Comparison of ENCODE assay signal across 17 cellular contexts in the genomic region with DNA sequence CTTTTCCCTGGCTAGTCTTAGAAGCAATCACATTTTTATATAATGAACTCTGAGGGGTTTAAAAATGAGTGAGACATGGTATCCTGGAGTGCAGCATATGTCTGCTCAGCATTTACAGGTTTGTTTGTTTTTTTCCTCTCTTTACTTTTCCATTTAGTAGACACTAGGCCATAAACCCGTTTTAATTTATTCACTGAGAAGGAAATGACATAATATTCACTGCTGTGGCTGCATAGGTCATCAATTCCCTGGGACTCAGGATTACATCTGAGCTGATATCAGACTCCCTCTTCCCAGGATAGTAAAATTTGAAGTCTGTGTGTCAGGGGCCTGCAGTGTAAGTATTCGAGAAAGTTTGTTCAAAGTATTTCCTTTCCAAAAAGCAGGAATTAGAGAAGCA.
DNase-seq lines count a peak whose midpoint lies in the region; ATAC-seq, FAIRE-seq and TF ChIP-seq lines count a peak whose summit lies in the region.
"Had no signal": no experiment of that assay in that cellular context is flagged by ENCODE, and none has a peak within 500 bp of the region (broad histone marks: within the 10 kb centered on the region; RNA-seq: fewer than 3 reads in every experiment).

No MANE protein-coding gene starts in this region.

- H3K27ac Mint-ChIP-seq in astrocyte (ENCODE audit: unreplicated experiment) (peak overlapping the region; percentile 20), WTC11 (no peak overlapping the region; the same call in 1 of the 2 replicates)
- H3K27ac Mint-ChIP-seq in naive thymus-derived CD8-positive, alpha-beta T cell, result no peak overlapping the region
- H3K27ac Mint-ChIP-seq: CD4-positive, CD25-positive, alpha-beta regulatory T cell; HFFc6 had no signal

- DNase-seq in A549 (ENCODE audit: low read depth in 1 of 2, low spot score in 1 of 2), result no peak
- peak; percentile 30 for DNase-seq in HEK293T (ENCODE audit: extremely low spot score)
- DNase-seq in astrocyte (ENCODE audit: low read depth), result no peak
- DNase-seq in lung microvascular endothelial cell (ENCODE audit: low read depth in 2 of 2), result peak; percentile 6 to 36
- no peak for DNase-seq in WTC11 (ENCODE audit: low spot score)
- DNase-seq in NAMALWA (ENCODE audit: low spot score), result no peak
- DNase-seq in naive thymus-derived CD8-positive, alpha-beta T cell, result no peak
- no peak for DNase-seq in foreskin melanocyte
- DNase-seq: ACHN; Calu3; CD4-positive, CD25-positive, alpha-beta regulatory T cell; GOT3; HFFc6; NCI-H1417 treated with DMSO at 0.1 percent for 48 hours; NCI-H345; NCI-H774; SIG-M5 had no signal

- H3K9me3 ChIP-seq in A549 (no peaks in the 10 kb centered on the region), astrocyte (ENCODE audit: insufficient read depth, low read depth, low read length) (no peaks in the 10 kb centered on the region)

- no peak overlapping the region for H3K27ac ChIP-seq in A549
- no peak overlapping the region for H3K27ac ChIP-seq in astrocyte (ENCODE audit: low read depth, low read length)

- H3K27me3 ChIP-seq in astrocyte (ENCODE audit: insufficient read depth, low read length), result no peaks in the 10 kb centered on the region

- CTCF ChIA-PET in A549 (lab: Yijun Ruan, JAX), result no interaction called here
- CTCF ChIA-PET in HEK293T (lab: Yijun Ruan, JAX), result no interaction called here
- CTCF ChIA-PET in WTC11 (lab: Charles Lee), result interaction anchor here (1.3 kb wide), 1 partner anchor 17 kb away, joined by 4 read pairs; no protein-coding TSS in a partner anchor

- TF ChIP-seq POLR2A in A549 (IDR thresholded peaks at IDR 0.05; ENCODE audit: low read length), result no peak

- no peaks in the 10 kb centered on the region for H3K36me3 ChIP-seq in astrocyte (ENCODE audit: insufficient read depth, low read length)

- no peak overlapping the region for H3K4me3 Mint-ChIP-seq in astrocyte (ENCODE audit: unreplicated experiment)
- H3K4me3 Mint-ChIP-seq in WTC11, result no peak overlapping the region
- no peak overlapping the region for H3K4me3 Mint-ChIP-seq in naive thymus-derived CD8-positive, alpha-beta T cell
- H3K4me3 Mint-ChIP-seq: CD4-positive, CD25-positive, alpha-beta regulatory T cell; HFFc6 had no signal

- H3K79me2 ChIP-seq in astrocyte (ENCODE audit: insufficient read depth, low read length), result no peaks in the 10 kb centered on the region

- no peak overlapping the region for H3K9ac ChIP-seq in astrocyte (ENCODE audit: low read length)

- no peaks in the 10 kb centered on the region for H3K36me3 Mint-ChIP-seq in astrocyte (ENCODE audit: low read depth, unreplicated experiment)
- H3K36me3 Mint-ChIP-seq in WTC11, result no peaks in the 10 kb centered on the region
- peaks cover 13 to 19% (median 13%) of the 10 kb centered on the region in 3 donors for H3K36me3 Mint-ChIP-seq in naive thymus-derived CD8-positive, alpha-beta T cell

- POLR2A ChIA-PET in A549 (lab: Yijun Ruan, JAX), result no interaction called here
- POLR2A ChIA-PET in HEK293T (lab: Yijun Ruan, JAX), result no interaction called here
- POLR2A ChIA-PET in WTC11 (lab: Charles Lee), result no interaction called here
- POLR2A ChIA-PET in naive thymus-derived CD8-positive, alpha-beta T cell (lab: Charles Lee), result no interaction called here

- no peak for TF ChIP-seq CTCF in A549 (IDR thresholded peaks at IDR 0.05)
- TF ChIP-seq CTCF in astrocyte (IDR thresholded peaks at IDR 0.05; ENCODE audit: insufficient read depth, low read depth, low read length), result no peak
- no peak for TF ChIP-seq CTCF in WTC11 (IDR thresholded peaks at IDR 0.05)

- no peak overlapping the region for H3K4me3 ChIP-seq in A549
- H3K4me3 ChIP-seq in astrocyte (ENCODE audit: insufficient read depth, low read depth, low read length), result no peak overlapping the region

- H3K9me3 Mint-ChIP-seq in astrocyte (ENCODE audit: unreplicated experiment), result no peaks in the 10 kb centered on the region
- no peaks in the 10 kb centered on the region for H3K9me3 Mint-ChIP-seq in WTC11
- peaks cover 0 to 5% (median 0%) of the 10 kb centered on the region in 9 donors for H3K9me3 Mint-ChIP-seq in naive thymus-derived CD8-positive, alpha-beta T cell
- H3K9me3 Mint-ChIP-seq: CD4-positive, CD25-positive, alpha-beta regulatory T cell; HFFc6 had no signal

- no peaks in the 10 kb centered on the region for H4K20me1 ChIP-seq in astrocyte (ENCODE audit: insufficient read depth, low read length)

- ATAC-seq in A549, result no peak
- ATAC-seq in WTC11, result no peak
- no peak for ATAC-seq in naive thymus-derived CD8-positive, alpha-beta T cell

- 52% methylated on average over 2 of the region's 2 CpGs for WGBS in A549 (ENCODE audit: missing lambda C conversion rate)

- H3K27me3 Mint-ChIP-seq in astrocyte (ENCODE audit: low read depth, unreplicated experiment) (no peaks in the 10 kb centered on the region), WTC11 (ENCODE audit: low read depth) (no peaks in the 10 kb centered on the region)
- H3K27me3 Mint-ChIP-seq in naive thymus-derived CD8-positive, alpha-beta T cell, result no peaks in the 10 kb centered on the region
- H3K27me3 Mint-ChIP-seq: CD4-positive, CD25-positive, alpha-beta regulatory T cell had no signal

- no peak for TF ChIP-seq EP300 in A549 (IDR thresholded peaks at IDR 0.05)

- H3K4me1 Mint-ChIP-seq in astrocyte (ENCODE audit: low read depth, unreplicated experiment) (peaks cover 24% of the 10 kb centered on the region), WTC11 (peaks cover 3% of the 10 kb centered on the region; the same call in 1 of the 2 replicates)
- no peaks in the 10 kb centered on the region for H3K4me1 Mint-ChIP-seq in naive thymus-derived CD8-positive, alpha-beta T cell

- H3K4me2 ChIP-seq in A549, result no peak overlapping the region
- no peak overlapping the region for H3K4me2 ChIP-seq in astrocyte (ENCODE audit: low read length)

- FAIRE-seq in A549 (lab: Jason Lieb, UNC) (no peak), astrocyte (lab: Jason Lieb, UNC) (no peak)

- no peak overlapping the region for H2AFZ ChIP-seq in astrocyte (ENCODE audit: low read depth, low read length)

- no peaks in the 10 kb centered on the region for H3K4me1 ChIP-seq in A549
- H3K4me1 ChIP-seq in astrocyte (ENCODE audit: insufficient read depth, low read length), result no peaks in the 10 kb centered on the region

- no peak for TF ChIP-seq RAD21 in A549 (conservative IDR thresholded peaks at IDR 0.05 in 1 of 2, IDR thresholded peaks at IDR 0.05 in 1 of 2)

TF ChIP-seq in A549, 52 proteins besides CTCF, POLR2A, EP300 and RAD21:
- peak; percentile 6 for TF ChIP-seq MAFK (IDR thresholded peaks at IDR 0.05; ENCODE audit: partially characterized antibody)
- no peak for TF ChIP-seq KDM1A (IDR thresholded peaks at IDR 0.05; ENCODE audit: low read depth)
- TF ChIP-seq RNF2 (IDR thresholded peaks at IDR 0.05; ENCODE audit: borderline replicate concordance, low read depth), result no peak

TF ChIP-seq in HEK293T, 16 proteins besides CTCF, POLR2A, EP300 and RAD21:
- TF ChIP-seq L3MBTL2 (conservative IDR thresholded peaks at IDR 0.05), result no peak
- TF ChIP-seq, protein P1, sequence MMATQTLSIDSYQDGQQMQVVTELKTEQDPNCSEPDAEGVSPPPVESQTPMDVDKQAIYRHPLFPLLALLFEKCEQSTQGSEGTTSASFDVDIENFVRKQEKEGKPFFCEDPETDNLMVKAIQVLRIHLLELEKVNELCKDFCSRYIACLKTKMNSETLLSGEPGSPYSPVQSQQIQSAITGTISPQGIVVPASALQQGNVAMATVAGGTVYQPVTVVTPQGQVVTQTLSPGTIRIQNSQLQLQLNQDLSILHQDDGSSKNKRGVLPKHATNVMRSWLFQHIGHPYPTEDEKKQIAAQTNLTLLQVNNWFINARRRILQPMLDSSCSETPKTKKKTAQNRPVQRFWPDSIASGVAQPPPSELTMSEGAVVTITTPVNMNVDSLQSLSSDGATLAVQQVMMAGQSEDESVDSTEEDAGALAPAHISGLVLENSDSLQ (IDR thresholded peaks at IDR 0.05), result peak; percentile 40; the same call in 1 of the 2 replicates
TF ChIP-seq in HEK293T: peak in this region for 1.

TF ChIP-seq in WTC11, 78 proteins besides CTCF, POLR2A, EP300 and RAD21 (continues in another document):
- no peak for TF ChIP-seq MXD4 (CRISPR knock-in tag; IDR thresholded peaks at IDR 0.05; ENCODE audit: borderline replicate concordance)
- no peak for TF ChIP-seq KAT7 (CRISPR knock-in tag; IDR thresholded peaks at IDR 0.05; ENCODE audit: borderline replicate concordance)
- TF ChIP-seq, protein P2, sequence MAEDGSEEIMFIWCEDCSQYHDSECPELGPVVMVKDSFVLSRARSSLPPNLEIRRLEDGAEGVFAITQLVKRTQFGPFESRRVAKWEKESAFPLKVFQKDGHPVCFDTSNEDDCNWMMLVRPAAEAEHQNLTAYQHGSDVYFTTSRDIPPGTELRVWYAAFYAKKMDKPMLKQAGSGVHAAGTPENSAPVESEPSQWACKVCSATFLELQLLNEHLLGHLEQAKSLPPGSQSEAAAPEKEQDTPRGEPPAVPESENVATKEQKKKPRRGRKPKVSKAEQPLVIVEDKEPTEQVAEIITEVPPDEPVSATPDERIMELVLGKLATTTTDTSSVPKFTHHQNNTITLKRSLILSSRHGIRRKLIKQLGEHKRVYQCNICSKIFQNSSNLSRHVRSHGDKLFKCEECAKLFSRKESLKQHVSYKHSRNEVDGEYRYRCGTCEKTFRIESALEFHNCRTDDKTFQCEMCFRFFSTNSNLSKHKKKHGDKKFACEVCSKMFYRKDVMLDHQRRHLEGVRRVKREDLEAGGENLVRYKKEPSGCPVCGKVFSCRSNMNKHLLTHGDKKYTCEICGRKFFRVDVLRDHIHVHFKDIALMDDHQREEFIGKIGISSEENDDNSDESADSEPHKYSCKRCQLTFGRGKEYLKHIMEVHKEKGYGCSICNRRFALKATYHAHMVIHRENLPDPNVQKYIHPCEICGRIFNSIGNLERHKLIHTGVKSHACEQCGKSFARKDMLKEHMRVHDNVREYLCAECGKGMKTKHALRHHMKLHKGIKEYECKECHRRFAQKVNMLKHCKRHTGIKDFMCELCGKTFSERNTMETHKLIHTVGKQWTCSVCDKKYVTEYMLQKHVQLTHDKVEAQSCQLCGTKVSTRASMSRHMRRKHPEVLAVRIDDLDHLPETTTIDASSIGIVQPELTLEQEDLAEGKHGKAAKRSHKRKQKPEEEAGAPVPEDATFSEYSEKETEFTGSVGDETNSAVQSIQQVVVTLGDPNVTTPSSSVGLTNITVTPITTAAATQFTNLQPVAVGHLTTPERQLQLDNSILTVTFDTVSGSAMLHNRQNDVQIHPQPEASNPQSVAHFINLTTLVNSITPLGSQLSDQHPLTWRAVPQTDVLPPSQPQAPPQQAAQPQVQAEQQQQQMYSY (CRISPR knock-in tag; IDR thresholded peaks at IDR 0.05), result no peak
- TF ChIP-seq, protein P3, sequence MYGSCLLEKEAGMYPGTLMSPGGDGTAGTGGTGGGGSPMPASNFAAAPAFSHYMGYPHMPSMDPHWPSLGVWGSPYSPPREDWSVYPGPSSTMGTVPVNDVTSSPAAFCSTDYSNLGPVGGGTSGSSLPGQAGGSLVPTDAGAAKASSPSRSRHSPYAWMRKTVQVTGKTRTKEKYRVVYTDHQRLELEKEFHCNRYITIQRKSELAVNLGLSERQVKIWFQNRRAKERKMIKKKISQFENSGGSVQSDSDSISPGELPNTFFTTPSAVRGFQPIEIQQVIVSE (CRISPR knock-in tag; IDR thresholded peaks at IDR 0.05; ENCODE audit: borderline replicate concordance), result no peak
- TF ChIP-seq ZNF396 (CRISPR knock-in tag; IDR thresholded peaks at IDR 0.05; ENCODE audit: borderline replicate concordance), result no peak
- no peak for TF ChIP-seq TEAD1 (CRISPR knock-in tag; IDR thresholded peaks at IDR 0.05)
- no peak for TF ChIP-seq ELF4 (CRISPR knock-in tag; IDR thresholded peaks at IDR 0.05; ENCODE audit: low read depth)

Comparison
In these comparisons a context has a peak if more than half of its experiments do, and no peak if none do; other contexts are left out.
1. DNase-seq: peak in HEK293T (single experiment) and lung microvascular endothelial cell (2 of 2); none in A549 (0 of 2), astrocyte (single experiment), WTC11 (single experiment), NAMALWA (single experiment), naive thymus-derived CD8-positive, alpha-beta T cell (0 of 10) and foreskin melanocyte (single experiment).